15 cellular contexts compared by ENCODE assay signal in the genomic region with DNA sequence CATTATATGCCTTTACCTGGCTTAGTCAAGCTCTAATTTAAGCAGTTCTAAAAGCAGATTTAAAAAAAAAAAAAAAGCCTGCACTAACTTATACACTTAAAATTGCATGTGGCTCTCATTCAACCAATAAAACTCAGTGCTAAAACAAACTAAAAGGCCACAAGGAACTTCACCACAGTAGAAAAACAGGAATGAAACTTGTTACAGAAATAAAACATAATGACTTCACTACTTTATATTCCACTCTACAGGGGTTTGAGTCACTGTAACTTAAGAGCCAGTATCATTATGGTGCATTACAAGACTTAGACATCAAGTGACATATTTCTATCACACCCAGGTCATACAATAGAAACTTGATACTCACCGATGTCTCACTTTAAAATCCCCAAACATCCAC. TPM values are rescaled to one million over a fixed set of nuclear protein-coding genes. Genes with fewer than 3 reads are reported as not detected.
DNase-seq lines count a peak whose midpoint lies in the region; ATAC-seq, FAIRE-seq and TF ChIP-seq lines count a peak whose summit lies in the region.
"Had no signal": no experiment of that assay in that cellular context is flagged by ENCODE, and none has a peak within 500 bp of the region (broad histone marks: within the 10 kb centered on the region; RNA-seq: fewer than 3 reads in every experiment).

No MANE protein-coding gene starts in this region.

- peak; percentile 58 for ATAC-seq in GM18502 (IDR thresholded peaks at IDR 0.05; ENCODE audit: poor library complexity, unreplicated experiment)
- ATAC-seq in GM19372 (IDR thresholded peaks at IDR 0.05; ENCODE audit: low read depth, unreplicated experiment), result peak; percentile 43
- ATAC-seq in HG03432 (IDR thresholded peaks at IDR 0.05; ENCODE audit: unreplicated experiment), result peak; percentile 67
- ATAC-seq: mucosa of descending colon had no signal

- DNase-seq in bronchial epithelial cell (ENCODE audit: low read depth), result peak; percentile 73
- no peak for DNase-seq in GM10266 (ENCODE audit: extremely low spot score)
- no peak for DNase-seq in NCI-H226
- no peak for DNase-seq in activated CD8-positive, alpha-beta memory T cell treated with anti-CD3 and anti-CD28 coated beads, Interleukin-2, amount 50 U/mL, for 48 hours
- DNase-seq: CD8-positive, alpha-beta memory T cell; foreskin fibroblast; immature natural killer cell; mucosa of descending colon; trophoblast cell had no signal

- no peaks in the 10 kb centered on the region for H3K36me3 ChIP-seq in bronchial epithelial cell (ENCODE audit: control insufficient read depth, insufficient read depth, low read length)
- H3K36me3 ChIP-seq: HAP-1 had no signal

- no peak overlapping the region for H3K4me3 ChIP-seq in bronchial epithelial cell (ENCODE audit: low read depth, low read length)
- H3K4me3 ChIP-seq: HAP-1, mucosa of descending colon had no signal

- no peaks in the 10 kb centered on the region for H3K27me3 ChIP-seq in bronchial epithelial cell (ENCODE audit: control insufficient read depth, insufficient read depth, low read length)

- TF ChIP-seq CTCF in bronchial epithelial cell (IDR thresholded peaks at IDR 0.05; ENCODE audit: insufficient read depth, low read length, severe bottlenecking), result no peak
- no peak for TF ChIP-seq CTCF in GM10266 (IDR thresholded peaks at IDR 0.05; ENCODE audit: control insufficient read depth, insufficient read depth, low read depth, missing control alignments)

- no peak for FAIRE-seq in bronchial epithelial cell (lab: Jason Lieb, UNC)

RNA-seq across cellular contexts. Expression of a gene that starts 11.1 kb away (rescaled TPM):
- total RNA-seq in bronchial epithelial cell, result not detected in 2 replicates
- total RNA-seq: dermis microvascular lymphatic vessel endothelial cell; T-helper 2 cell treated with Interferon-gamma antibody and Interleukin-4, amounts not matched to agents 100 ng/mL and 5 ng/mL, for 36 hours had no signal
